ENCODE assay signal across 8 cellular contexts in genomic region chr17:7989781-7990655, GRCh38. TPM values are rescaled to one million over a fixed set of nuclear protein-coding genes. Genes with fewer than 3 reads are reported as not detected.
DNase-seq lines count a peak whose midpoint lies in the region; ATAC-seq and TF ChIP-seq lines count a peak whose summit lies in the region.

No MANE protein-coding gene starts in this region.

- ATAC-seq in gastrocnemius medialis (peak; percentile 76 to 80), GM21717 (IDR thresholded peaks at IDR 0.05; ENCODE audit: unreplicated experiment) (no peak)

- H3K27me3 ChIP-seq in iPS DF 6.9 (ENCODE audit: control insufficient read depth, insufficient read depth, low read length) (no peaks in the 10 kb centered on the region), gastrocnemius medialis (no peaks in the 10 kb centered on the region)

- H3K9me3 ChIP-seq in HEK293 (ENCODE audit: control insufficient read depth, insufficient read depth, low read depth, low read length) = no peaks in the 10 kb centered on the region
- no peaks in the 10 kb centered on the region for H3K9me3 ChIP-seq in iPS DF 6.9 (ENCODE audit: control insufficient read depth, insufficient read depth, low read length)
- no peaks in the 10 kb centered on the region for H3K9me3 ChIP-seq in gastrocnemius medialis

- H3K27ac ChIP-seq in HEK293 (ENCODE audit: extremely low read depth, low read depth, low read length) = peak overlapping the region; percentile 29; the same call in 1 of the 2 replicates
- no peak overlapping the region for H3K27ac ChIP-seq in iPS DF 6.9 (ENCODE audit: low read length)
- H3K27ac ChIP-seq in gastrocnemius medialis = peak overlapping the region in 2 of 4 donors; percentile 24 to 42

- DNase-seq in GM04503 (ENCODE audit: low read depth) = peak; percentile 31
- DNase-seq in NCI-H1436 treated with DMSO at 0.1 percent for 48 hours (lab: John Stamatoyannopoulos, UW) = peak; percentile 12
- peak; percentile 96 for DNase-seq in T-helper 9 cell
- DNase-seq in astrocyte of the spinal cord (ENCODE audit: low read depth, low spot score) = peak; percentile 57
- DNase-seq in iPS DF 6.9 (ENCODE audit: low read depth, low spot score) = peak; percentile 79
- DNase-seq in gastrocnemius medialis = peak; percentile 48 to 69

- no peak for TF ChIP-seq POLR2A in gastrocnemius medialis (IDR thresholded peaks at IDR 0.05)

- H3K4me3 ChIP-seq in HEK293 (ENCODE audit: low read depth, low read length) (peak overlapping the region; percentile 59), astrocyte of the spinal cord (ENCODE audit: low read depth, low read length) (peak overlapping the region; percentile 56), iPS DF 6.9 (ENCODE audit: low read length) (peak overlapping the region; percentile 48; the same call in 1 of the 2 replicates), gastrocnemius medialis (peak overlapping the region; percentile 52 to 95 (median 66))

- POLR2A ChIA-PET in HEK293 (lab: Yijun Ruan, JAX) = interaction anchor here (0.6 to 3.0 kb wide), 8 partner anchors 14 to 560 kb away, joined by 3 to 22 read pairs (median 4); partner anchors contain the start of genes CNTROB, RNF227 and TRAPPC1

- H3K36me3 ChIP-seq in HEK293 (ENCODE audit: control insufficient read depth in 2 of 2, insufficient read depth in 1 of 2, low read length in 2 of 2) (no peaks in the 10 kb centered on the region), iPS DF 6.9 (ENCODE audit: control insufficient read depth, insufficient read depth, low read length) (no peaks in the 10 kb centered on the region), gastrocnemius medialis (no peaks in the 10 kb centered on the region)

- CTCF ChIA-PET in HEK293 (lab: Yijun Ruan, JAX) = interaction anchor here (0.5 to 10.0 kb wide), 66 partner anchors 9 to 901 kb away, joined by 3 to 141 read pairs (median 7); partner anchors contain the start of genes ALOX12B, CNTROB, GUCY2D and NAA38

- WGBS in iPS DF 6.9 (ENCODE audit: insufficient coverage, insufficient read length) = no CpG with 5 or more reads among the region's 59 CpGs

- TF ChIP-seq CTCF in HEK293 (tag by site-specific recombination; IDR thresholded peaks at IDR 0.05) (peak; percentile 98), astrocyte of the spinal cord (IDR thresholded peaks at IDR 0.05; ENCODE audit: low read depth, low read length) (peak; percentile 97), gastrocnemius medialis (IDR thresholded peaks at IDR 0.05 in 4 of 5, conservative IDR thresholded peaks at IDR 0.05 in 1 of 5) (peak; percentile 84 to 98 (median 95))

- intact Hi-C loops in gastrocnemius medialis (cut with DNase I; ENCODE audit: low total_unique reads) = loop anchor here (1.0 to 5.0 kb wide), 7 partner anchors 17 to 248 kb away; partner anchors contain the start of genes CNTROB and TRAPPC1

- in situ Hi-C loops in astrocyte of the spinal cord (cut with HindIII; ENCODE audit: low sequenced_read_pairs) (no loop called here), gastrocnemius medialis (cut with MboI; ENCODE audit: low sequenced_read_pairs in 4 of 4) (loop anchor here (5.0 to 25.0 kb wide), 6 partner anchors 58 to 253 kb away; partner anchors contain the start of genes CYB5D1 (in 2 of the 4), NAA38 (in 2 of the 4), TMEM88 (in 2 of the 4) and CNTROB (in 1 of the 4))

- H3K4me1 ChIP-seq in HEK293 (ENCODE audit: control insufficient read depth, insufficient read depth, low read length) (no peaks in the 10 kb centered on the region), iPS DF 6.9 (ENCODE audit: control insufficient read depth, insufficient read depth, low read length) (no peaks in the 10 kb centered on the region), gastrocnemius medialis (peaks cover 0 to 9% of the 10 kb centered on the region in 2 donors)

TF ChIP-seq in HEK293, 187 proteins besides CTCF, POLR2A, EP300 and RAD21 (continues in another document):
- TF ChIP-seq ZNF114 (tag by site-specific recombination; IDR thresholded peaks at IDR 0.05) (no peak), ZNF768 (tag by site-specific recombination; IDR thresholded peaks at IDR 0.05) (no peak), SCRT2 (tag by site-specific recombination; IDR thresholded peaks at IDR 0.05) (no peak), ZNF398 (tag by site-specific recombination; IDR thresholded peaks at IDR 0.05) (peak; percentile 62), ATF2 (tag by site-specific recombination; IDR thresholded peaks at IDR 0.05; ENCODE audit: low read depth) (no peak), MYNN (tag by site-specific recombination; IDR thresholded peaks at IDR 0.05; ENCODE audit: borderline replicate concordance) (no peak), ZNF76 (tag by site-specific recombination; IDR thresholded peaks at IDR 0.05; ENCODE audit: borderline replicate concordance, low read depth) (peak; percentile 43; the same call in 1 of the 2 replicates), ZNF10 (tag by site-specific recombination; IDR thresholded peaks at IDR 0.05) (peak; percentile 54), ZNF558 (tag by site-specific recombination; IDR thresholded peaks at IDR 0.05) (no peak), ZBTB7A (tag by site-specific recombination; IDR thresholded peaks at IDR 0.05; ENCODE audit: low read depth) (peak; percentile 74; the same call in 1 of the 2 replicates), HOXC10 (CRISPR knock-in tag; IDR thresholded peaks at IDR 0.05) (no peak), ZBTB17 (tag by site-specific recombination; IDR thresholded peaks at IDR 0.05) (peak; percentile 87), ZNF660 (tag by site-specific recombination; IDR thresholded peaks at IDR 0.05) (peak; percentile 72), ZNF555 (tag by site-specific recombination; conservative IDR thresholded peaks at IDR 0.05) (no peak), OVOL3 (tag by site-specific recombination; IDR thresholded peaks at IDR 0.05) (no peak), ZNF341 (tag by site-specific recombination; IDR thresholded peaks at IDR 0.05; ENCODE audit: low read depth) (peak; percentile 95), KLF1 (tag by site-specific recombination; IDR thresholded peaks at IDR 0.05) (0 out of 2 replicates have a peak, but pooled peaks have one; percentile 14), ZNF211 (tag by site-specific recombination; IDR thresholded peaks at IDR 0.05; ENCODE audit: low read depth) (no peak), ZNF169 (tag by site-specific recombination; IDR thresholded peaks at IDR 0.05) (no peak), ZNF391 (tag by site-specific recombination; IDR thresholded peaks at IDR 0.05; ENCODE audit: borderline replicate concordance, low read depth) (peak; percentile 56; the same call in 1 of the 2 replicates), ZNF324 (tag by site-specific recombination; IDR thresholded peaks at IDR 0.05) (peak; percentile 76; the same call in 1 of the 2 replicates), ZNF639 (tag by site-specific recombination; IDR thresholded peaks at IDR 0.05) (peak; percentile 47; the same call in 1 of the 2 replicates)

RNA-seq across cellular contexts. Expression of gene GUCY2D, which starts 12.4 kb away (rescaled TPM):
- not detected for total RNA-seq in gastrocnemius medialis

RNA-seq across cellular contexts. Expression of gene ALOX15B, which starts 48.8 kb away (rescaled TPM):
- 1 to 10 TPM in 1 of 4 donors, under 1 TPM in 3; 0.15 to 1.0 (median 0.69) TPM for total RNA-seq in gastrocnemius medialis

RNA-seq across cellular contexts. Expression of gene CNTROB, which starts 58.0 kb away (rescaled TPM):
- 10 to 100 TPM in 1 of 4 donors, 1 to 10 TPM in 3; 3.6 to 14.3 (median 7.2) TPM for total RNA-seq in gastrocnemius medialis

RNA-seq across cellular contexts. Expression of gene TRAPPC1, which starts 58.3 kb away (rescaled TPM):
- total RNA-seq in gastrocnemius medialis = 10 to 100 TPM; 19.4 to 41.7 (median 30.0) TPM

Comparison
In these comparisons a context has a peak if more than half of its experiments do, and no peak if none do; other contexts are left out.
1. DNase-seq: peak in every context shown above with its lines; median percentile 96 in T-helper 9 cell; 79 in iPS DF 6.9; 58 in gastrocnemius medialis; 57 in astrocyte of the spinal cord; 31 in GM04503; 12 in NCI-H1436 treated with DMSO at 0.1 percent for 48 hours.